ENCODE assay signal across 8 cellular contexts in the genomic region with DNA sequence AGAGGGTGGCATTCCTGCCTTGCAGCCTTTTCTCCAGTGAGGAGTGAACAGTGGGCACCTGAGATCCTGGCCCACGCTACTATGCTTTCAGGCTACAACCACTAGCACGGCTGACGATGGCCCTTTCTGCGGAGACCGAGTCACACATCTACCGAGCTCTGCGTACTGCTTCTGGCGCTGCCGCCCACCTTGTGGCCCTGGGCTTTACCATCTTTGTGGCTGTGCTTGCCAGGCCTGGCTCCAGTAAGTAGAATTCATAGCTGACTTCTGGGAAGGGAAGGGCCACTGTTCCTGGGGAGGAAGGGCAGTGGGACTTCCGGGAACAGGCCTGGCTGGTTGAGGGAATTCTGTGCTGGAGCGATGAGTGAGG. TPM values are rescaled to one million over a fixed set of nuclear protein-coding genes. Genes with fewer than 3 reads are reported as not detected.
DNase-seq lines count a peak whose midpoint lies in the region; ATAC-seq and TF ChIP-seq lines count a peak whose summit lies in the region.

No MANE protein-coding gene starts in this region.

- H3K27ac Mint-ChIP-seq in glutamatergic neuron (ENCODE audit: unreplicated experiment), result no peak overlapping the region

- peak overlapping the region; percentile 92 for H3K4me3 ChIP-seq in H7 (ENCODE audit: insufficient read depth, low read depth, low read length)
- peak overlapping the region; percentile 72 for H3K4me3 ChIP-seq in WI38 (ENCODE audit: low read depth, low read length)
- peak overlapping the region; percentile 34 to 81 (median 60) for H3K4me3 ChIP-seq in skin epidermis

- peaks cover 3% of the 10 kb centered on the region; the same call in 1 of the 2 replicates for H3K27me3 ChIP-seq in H7 (ENCODE audit: control insufficient read depth, insufficient read depth, low read length)

- H3K9me3 Mint-ChIP-seq in glutamatergic neuron (ENCODE audit: unreplicated experiment), result peaks cover 4% of the 10 kb centered on the region

- peaks cover 18% of the 10 kb centered on the region for H3K36me3 ChIP-seq in H7 (replicated peaks; ENCODE audit: control insufficient read depth, insufficient read depth, low read length)

- TF ChIP-seq CTCF in WI38 (IDR thresholded peaks at IDR 0.05; ENCODE audit: low read depth, low read length), result no peak
- TF ChIP-seq CTCF in glutamatergic neuron (IDR thresholded peaks at IDR 0.05; ENCODE audit: partially characterized antibody, unreplicated experiment), result no peak

- H3K27ac ChIP-seq in skin epidermis, result peak overlapping the region in 19 of 21 experiments; percentile 82 to 100 (median 92)

- peak overlapping the region; percentile 87 for H3K4me3 Mint-ChIP-seq in glutamatergic neuron (ENCODE audit: unreplicated experiment)

- H3K4me1 Mint-ChIP-seq in glutamatergic neuron (ENCODE audit: low read depth, unreplicated experiment), result peaks cover 10% of the 10 kb centered on the region

- H3K36me3 Mint-ChIP-seq in glutamatergic neuron (ENCODE audit: unreplicated experiment), result no peaks in the 10 kb centered on the region

- ATAC-seq in HG02571 (IDR thresholded peaks at IDR 0.05; ENCODE audit: unreplicated experiment), result no peak

- peaks cover 4% of the 10 kb centered on the region for H3K27me3 Mint-ChIP-seq in glutamatergic neuron (ENCODE audit: unreplicated experiment)

- CTCF ChIA-PET in HEK293T (lab: Yijun Ruan, JAX), result interaction anchor here (1.3 kb wide), 1 partner anchor 192 kb away, joined by 4 read pairs; no protein-coding TSS in a partner anchor

- POLR2A ChIA-PET in HEK293T (lab: Yijun Ruan, JAX), result interaction anchor here (1.1 to 8.2 kb wide), 7 partner anchors 8 to 218 kb away, joined by 4 to 119 read pairs (median 9); a partner anchor contains a TSS

- DNase-seq in H7 (no peak), glutamatergic neuron (no peak), HEK293T (ENCODE audit: extremely low spot score) (no peak), NCI-H1694 treated with DMSO at 0.1 percent for 48 hours (lab: John Stamatoyannopoulos, UW) (no peak)
- DNase-seq in activated CD8-positive, alpha-beta memory T cell treated with anti-CD3 and anti-CD28 coated beads, Interleukin-2, amount 50 U/mL, for 4 hours, result no peak

TF ChIP-seq in HEK293T, 16 proteins besides CTCF, POLR2A, EP300 and RAD21:
- no peak for TF ChIP-seq ELF4 (IDR thresholded peaks at IDR 0.05)
- no peak for TF ChIP-seq NFRKB (IDR thresholded peaks at IDR 0.05)
- TF ChIP-seq FOXK2 (IDR thresholded peaks at IDR 0.05), result no peak
- TF ChIP-seq FOXM1 (IDR thresholded peaks at IDR 0.05; ENCODE audit: borderline replicate concordance), result no peak
- TF ChIP-seq, protein P1, sequence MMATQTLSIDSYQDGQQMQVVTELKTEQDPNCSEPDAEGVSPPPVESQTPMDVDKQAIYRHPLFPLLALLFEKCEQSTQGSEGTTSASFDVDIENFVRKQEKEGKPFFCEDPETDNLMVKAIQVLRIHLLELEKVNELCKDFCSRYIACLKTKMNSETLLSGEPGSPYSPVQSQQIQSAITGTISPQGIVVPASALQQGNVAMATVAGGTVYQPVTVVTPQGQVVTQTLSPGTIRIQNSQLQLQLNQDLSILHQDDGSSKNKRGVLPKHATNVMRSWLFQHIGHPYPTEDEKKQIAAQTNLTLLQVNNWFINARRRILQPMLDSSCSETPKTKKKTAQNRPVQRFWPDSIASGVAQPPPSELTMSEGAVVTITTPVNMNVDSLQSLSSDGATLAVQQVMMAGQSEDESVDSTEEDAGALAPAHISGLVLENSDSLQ (IDR thresholded peaks at IDR 0.05), result no peak
- TF ChIP-seq FOXA1 (IDR thresholded peaks at IDR 0.05), result no peak
- no peak for TF ChIP-seq BHLHE40 (IDR thresholded peaks at IDR 0.05; ENCODE audit: borderline replicate concordance)
- TF ChIP-seq HDGF (IDR thresholded peaks at IDR 0.05; ENCODE audit: borderline replicate concordance), result no peak
- no peak for TF ChIP-seq ZNF384 (IDR thresholded peaks at IDR 0.05)
- TF ChIP-seq SUZ12 (IDR thresholded peaks at IDR 0.05), result no peak
- TF ChIP-seq SP1 (IDR thresholded peaks at IDR 0.05), result no peak
- no peak for TF ChIP-seq TARDBP (IDR thresholded peaks at IDR 0.05)
- TF ChIP-seq CTBP1 (IDR thresholded peaks at IDR 0.05; ENCODE audit: borderline replicate concordance), result no peak
- TF ChIP-seq ARNT (IDR thresholded peaks at IDR 0.05), result no peak
- no peak for TF ChIP-seq LEF1 (IDR thresholded peaks at IDR 0.05; ENCODE audit: borderline replicate concordance)
- no peak for TF ChIP-seq L3MBTL2 (conservative IDR thresholded peaks at IDR 0.05)
TF ChIP-seq in HEK293T: peak in this region for 0.

RNA-seq across cellular contexts. Expression of a gene that starts 0.6 kb away (rescaled TPM):
- total RNA-seq in H7 (2014; rRNA removed; shearing (Covaris generic)), result 19.0 and 20.0 TPM in 2 replicates
- total RNA-seq in glutamatergic neuron (ENCODE audit: unreplicated experiment), result 12.6 TPM

RNA-seq across cellular contexts. Expression of a gene that starts 0.7 kb away (rescaled TPM):
- total RNA-seq in H7 (2014; rRNA removed; shearing (Covaris generic)), result 41.1 and 41.6 TPM in 2 replicates
- total RNA-seq in glutamatergic neuron (ENCODE audit: unreplicated experiment), result 30.4 TPM

RNA-seq across cellular contexts. Expression of a gene that starts 5.8 kb away (rescaled TPM):
- total RNA-seq in H7 (2014; rRNA removed; shearing (Covaris generic)), result 1.1 and 1.3 TPM in 2 replicates
- 1.3 TPM for total RNA-seq in glutamatergic neuron (ENCODE audit: unreplicated experiment)

RNA-seq across cellular contexts. Expression of a gene that starts 8.0 kb away (rescaled TPM):
- 33.1 and 38.7 TPM in 2 replicates for total RNA-seq in H7 (2014; rRNA removed; shearing (Covaris generic))
- 42.5 TPM for total RNA-seq in glutamatergic neuron (ENCODE audit: unreplicated experiment)

RNA-seq across cellular contexts. Expression of a gene that starts 10.7 kb away (rescaled TPM):
- 11.4 and 16.7 TPM in 2 replicates for total RNA-seq in H7 (2014; rRNA removed; shearing (Covaris generic))
- 27.8 TPM for total RNA-seq in glutamatergic neuron (ENCODE audit: unreplicated experiment)
